14 cellular contexts compared by ENCODE assay signal in the genomic region with DNA sequence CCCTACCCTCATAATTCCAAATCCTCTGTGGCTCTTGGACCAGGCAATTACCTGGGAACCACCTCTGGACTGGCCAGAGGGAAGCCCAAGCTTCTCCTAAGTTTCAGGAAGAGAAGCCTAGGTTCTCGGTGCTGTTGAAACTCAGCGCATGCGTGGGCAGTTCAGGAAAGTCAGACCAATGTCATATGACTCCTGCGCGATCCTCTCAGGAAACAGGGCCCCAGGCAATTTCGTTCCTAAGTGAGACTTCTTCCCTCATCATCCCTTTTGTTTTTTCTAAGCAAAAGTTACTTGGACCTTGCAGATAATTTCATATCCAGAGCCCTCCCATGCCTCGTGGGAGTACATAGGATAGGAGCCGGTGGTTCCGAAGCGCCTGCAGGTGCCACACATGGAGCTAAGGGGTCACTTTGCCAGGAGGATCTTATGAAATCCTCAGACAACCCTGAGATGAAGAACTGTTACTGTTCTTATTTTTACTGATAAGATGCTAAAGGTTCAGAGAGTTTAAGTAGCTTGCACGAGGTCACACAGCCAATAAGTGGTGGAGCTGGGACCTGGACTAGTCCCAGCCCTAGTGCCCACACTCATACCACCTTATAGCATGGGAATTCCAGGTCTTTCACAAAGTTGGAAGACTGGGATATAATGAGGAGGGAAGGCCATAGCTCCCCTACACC.
"Had no signal": no experiment of that assay in that cellular context is flagged by ENCODE, and none has a peak within 500 bp of the region (broad histone marks: within the 10 kb centered on the region; RNA-seq: fewer than 3 reads in every experiment).

No MANE protein-coding gene starts in this region.

- H3K27ac ChIP-seq: right lobe of liver, spleen, transverse colon had no signal

- H3K36me3 ChIP-seq: gastrocnemius medialis, heart right ventricle, right lobe of liver, spleen, transverse colon had no signal

- ATAC-seq: gastrocnemius medialis; heart right ventricle; naive thymus-derived CD8-positive, alpha-beta T cell; right lobe of liver; SK-N-SH treated with all-trans-retinoic acid at 6 μM for 48 hours; stimulated activated naive B cell treated with anti-CD40 and anti-IgM and Interleukin-4, amounts not matched to agents 10 μg/mL and 1 μg/mL and 100 μg/mL, for 72 hours; T-helper 17 cell had no signal

- H3K9me3 ChIP-seq: gastrocnemius medialis, heart right ventricle, right lobe of liver, spleen, transverse colon had no signal

- H3K4me3 ChIP-seq: gastrocnemius medialis, heart right ventricle, right lobe of liver, spleen, transverse colon had no signal

- DNase-seq: activated B cell treated with CpG ODN at 0.5 μM for 24 hours; activated CD4-positive, alpha-beta T cell treated with anti-CD3 and anti-CD28 coated beads, Interleukin-2, amount 10 ng/mL, durations not matched to agents 24 days and 14 days; activated naive CD8-positive, alpha-beta T cell treated with anti-CD3 and anti-CD28 coated beads, Interleukin-2, amount 10 ng/mL, durations not matched to agents 7 days and 5 days; anterior cingulate cortex; gastrocnemius medialis; heart right ventricle; naive thymus-derived CD8-positive, alpha-beta T cell; right lobe of liver; spleen; stimulated activated CD4-positive, alpha-beta T cell treated with anti-CD3 and anti-CD28 coated beads, Interleukin-1b, Interleukin-23, amount 100 ng/mL, for 48 hours; stimulated activated naive B cell treated with anti-CD40 and anti-IgM and Interleukin-4, amounts not matched to agents 10 μg/mL and 1 μg/mL and 100 μg/mL, for 72 hours; T-helper 17 cell; transverse colon had no signal

- H3K27me3 ChIP-seq: gastrocnemius medialis, heart right ventricle, right lobe of liver, transverse colon had no signal
